In genomic region chr6:91573826-91574416, GRCh38 we compare ENCODE assay signal across 15 cellular contexts.
"Had no signal": no experiment of that assay in that cellular context is flagged by ENCODE, and none has a peak within 500 bp of the region (broad histone marks: within the 10 kb centered on the region; RNA-seq: fewer than 3 reads in every experiment).

No MANE protein-coding gene starts in this region.

- H3K4me3 Mint-ChIP-seq: activated CD4-positive, alpha-beta T cell treated with anti-CD3 and anti-CD28 coated beads, Interleukin-2, amount 10 ng/mL, durations not matched to agents 7 days and 5 days; activated CD8-positive, alpha-beta T cell treated with anti-CD3 and anti-CD28 coated beads, Interleukin-2, amount 10 ng/mL, durations not matched to agents 7 days and 5 days; activated naive CD4-positive, alpha-beta T cell treated with anti-CD3 and anti-CD28 coated beads, Interleukin-2, amount 10 ng/mL, durations not matched to agents 7 days and 5 days; activated T-cell treated with anti-CD3 and anti-CD28 coated beads, Interleukin-2, amount 50 U/mL, for 24 hours; central memory CD8-positive, alpha-beta T cell; naive B cell; stimulated activated naive CD8-positive, alpha-beta T cell treated with anti-CD3 and anti-CD28 coated beads, Interleukin-15, amount 100 ng/mL, for 72 hours had no signal

- ATAC-seq: activated CD8-positive, alpha-beta T cell treated with anti-CD3 and anti-CD28 coated beads, Interleukin-2, amount 10 ng/mL, durations not matched to agents 7 days and 5 days; foreskin keratinocyte; mucosa of descending colon; psoas muscle; right cardiac atrium; stimulated activated naive CD8-positive, alpha-beta T cell treated with anti-CD3 and anti-CD28 coated beads, Interleukin-15, amount 100 ng/mL, for 72 hours had no signal

- H3K27ac Mint-ChIP-seq: activated CD4-positive, alpha-beta T cell treated with anti-CD3 and anti-CD28 coated beads, Interleukin-2, amount 10 ng/mL, durations not matched to agents 7 days and 5 days; activated CD8-positive, alpha-beta T cell treated with anti-CD3 and anti-CD28 coated beads, Interleukin-2, amount 10 ng/mL, durations not matched to agents 7 days and 5 days; activated naive CD4-positive, alpha-beta T cell treated with anti-CD3 and anti-CD28 coated beads, Interleukin-2, amount 10 ng/mL, durations not matched to agents 7 days and 5 days; activated T-cell treated with anti-CD3 and anti-CD28 coated beads, Interleukin-2, amount 50 U/mL, for 24 hours; naive B cell; stimulated activated naive CD8-positive, alpha-beta T cell treated with anti-CD3 and anti-CD28 coated beads, Interleukin-15, amount 100 ng/mL, for 72 hours had no signal

- H3K36me3 Mint-ChIP-seq: activated naive CD4-positive, alpha-beta T cell treated with anti-CD3 and anti-CD28 coated beads, Interleukin-2, amount 10 ng/mL, durations not matched to agents 7 days and 5 days; naive B cell had no signal

- H3K27me3 Mint-ChIP-seq: activated CD4-positive, alpha-beta T cell treated with anti-CD3 and anti-CD28 coated beads, Interleukin-2, amount 10 ng/mL, durations not matched to agents 7 days and 5 days; activated naive CD4-positive, alpha-beta T cell treated with anti-CD3 and anti-CD28 coated beads, Interleukin-2, amount 10 ng/mL, durations not matched to agents 7 days and 5 days; activated T-cell treated with anti-CD3 and anti-CD28 coated beads, Interleukin-2, amount 50 U/mL, for 24 hours; central memory CD8-positive, alpha-beta T cell; naive B cell; stimulated activated naive CD8-positive, alpha-beta T cell treated with anti-CD3 and anti-CD28 coated beads, Interleukin-15, amount 100 ng/mL, for 72 hours had no signal

- H3K9me3 Mint-ChIP-seq: activated CD4-positive, alpha-beta T cell treated with anti-CD3 and anti-CD28 coated beads, Interleukin-2, amount 10 ng/mL, durations not matched to agents 7 days and 5 days; activated naive CD4-positive, alpha-beta T cell treated with anti-CD3 and anti-CD28 coated beads, Interleukin-2, amount 10 ng/mL, durations not matched to agents 7 days and 5 days; activated T-cell treated with anti-CD3 and anti-CD28 coated beads, Interleukin-2, amount 50 U/mL, for 24 hours; central memory CD8-positive, alpha-beta T cell; naive B cell; stimulated activated naive CD8-positive, alpha-beta T cell treated with anti-CD3 and anti-CD28 coated beads, Interleukin-15, amount 100 ng/mL, for 72 hours had no signal

- DNase-seq: activated CD4-positive, alpha-beta T cell treated with anti-CD3 and anti-CD28 coated beads, Interleukin-2, amount 10 ng/mL, durations not matched to agents 7 days and 5 days; activated CD8-positive, alpha-beta T cell treated with anti-CD3 and anti-CD28 coated beads, Interleukin-2, amount 10 ng/mL, durations not matched to agents 7 days and 5 days; activated naive CD4-positive, alpha-beta T cell treated with anti-CD3 and anti-CD28 coated beads, Interleukin-2, amount 10 ng/mL, durations not matched to agents 7 days and 5 days; activated T-cell treated with anti-CD3 and anti-CD28 coated beads, Interleukin-2, amount 50 U/mL, for 24 hours; foreskin keratinocyte; mesenchymal stem cell; mucosa of descending colon; naive B cell; ovary; psoas muscle; right cardiac atrium; stimulated activated naive CD8-positive, alpha-beta T cell treated with anti-CD3 and anti-CD28 coated beads, Interleukin-15, amount 100 ng/mL, for 72 hours; transverse colon; uterus had no signal

- H3K4me1 Mint-ChIP-seq: activated CD4-positive, alpha-beta T cell treated with anti-CD3 and anti-CD28 coated beads, Interleukin-2, amount 10 ng/mL, durations not matched to agents 7 days and 5 days; activated naive CD4-positive, alpha-beta T cell treated with anti-CD3 and anti-CD28 coated beads, Interleukin-2, amount 10 ng/mL, durations not matched to agents 7 days and 5 days; central memory CD8-positive, alpha-beta T cell; naive B cell; stimulated activated naive CD8-positive, alpha-beta T cell treated with anti-CD3 and anti-CD28 coated beads, Interleukin-15, amount 100 ng/mL, for 72 hours had no signal
